ENCODE assay signal across 10 cellular contexts in the genomic region with DNA sequence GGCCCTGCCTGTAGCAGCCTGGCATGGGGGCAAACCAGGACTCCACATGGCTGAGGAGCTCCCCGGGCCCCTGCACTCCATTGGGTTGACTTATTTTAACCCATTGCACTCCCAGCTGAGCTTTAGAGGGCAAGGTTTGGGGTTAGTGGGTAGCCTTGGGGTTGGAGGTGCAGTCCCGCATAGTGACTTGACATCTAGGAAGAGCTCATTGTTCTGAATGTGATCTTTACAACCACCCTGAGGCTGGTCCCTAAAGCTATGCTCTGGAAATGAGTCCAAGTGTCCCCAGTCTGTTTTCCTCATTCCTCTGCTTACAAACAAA. TPM values are rescaled to one million over a fixed set of nuclear protein-coding genes. Genes with fewer than 3 reads are reported as not detected.
A peak's percentile ranks its signal among the peaks of the same experiment; 100 is the strongest.
DNase-seq lines count a peak whose midpoint lies in the region; ATAC-seq and TF ChIP-seq lines count a peak whose summit lies in the region.
"Had no signal": no experiment of that assay in that cellular context is flagged by ENCODE, and none has a peak within 500 bp of the region (broad histone marks: within the 10 kb centered on the region; RNA-seq: fewer than 3 reads in every experiment).

No MANE protein-coding gene starts in this region.

- no peaks in the 10 kb centered on the region for H3K36me3 ChIP-seq in CD4-positive, CD25-positive, alpha-beta regulatory T cell (ENCODE audit: control insufficient read depth, insufficient read depth, low read length)
- H3K36me3 ChIP-seq: brain microvascular endothelial cell had no signal

- H3K4me3 Mint-ChIP-seq in CD4-positive, CD25-positive, alpha-beta regulatory T cell, result no peak overlapping the region
- H3K4me3 Mint-ChIP-seq in activated naive CD8-positive, alpha-beta T cell treated with anti-CD3 and anti-CD28 coated beads, Interleukin-2, amount 50 U/mL, for 24 hours, result peak overlapping the region; percentile 35
- H3K4me3 Mint-ChIP-seq in nephron progenitor cell, result peak overlapping the region; percentile 37

- DNase-seq in CD4-positive, CD25-positive, alpha-beta regulatory T cell, result no peak
- DNase-seq in activated naive CD8-positive, alpha-beta T cell treated with anti-CD3 and anti-CD28 coated beads, Interleukin-2, amount 50 U/mL, for 24 hours, result no peak
- DNase-seq in nephron progenitor cell (no peak), coronary artery (ENCODE audit: low spot score) (no peak), lower leg skin (ENCODE audit: low spot score in 2 of 2) (no peak), HuH-7 (ENCODE audit: low spot score) (no peak), superior temporal gyrus (ENCODE audit: extremely low spot score) (no peak)
- DNase-seq: brain microvascular endothelial cell, NCI-H2171 treated with DMSO at 0.1 percent for 48 hours had no signal

- H3K27me3 Mint-ChIP-seq in CD4-positive, CD25-positive, alpha-beta regulatory T cell, result no peaks in the 10 kb centered on the region
- H3K27me3 Mint-ChIP-seq in activated naive CD8-positive, alpha-beta T cell treated with anti-CD3 and anti-CD28 coated beads, Interleukin-2, amount 50 U/mL, for 24 hours, result no peaks in the 10 kb centered on the region
- H3K27me3 Mint-ChIP-seq in nephron progenitor cell (ENCODE audit: low read depth, poor library complexity), result peaks cover 9% of the 10 kb centered on the region

- peaks cover 0 to 8% (median 3%) of the 10 kb centered on the region in 7 donors for H3K9me3 Mint-ChIP-seq in CD4-positive, CD25-positive, alpha-beta regulatory T cell
- H3K9me3 Mint-ChIP-seq in activated naive CD8-positive, alpha-beta T cell treated with anti-CD3 and anti-CD28 coated beads, Interleukin-2, amount 50 U/mL, for 24 hours, result no peaks in the 10 kb centered on the region
- H3K9me3 Mint-ChIP-seq in nephron progenitor cell, result peaks cover 8% of the 10 kb centered on the region

- intact Hi-C loops in lower leg skin (cut with DNase I; ENCODE audit: low total_unique reads), result no loop called here

- no peak overlapping the region for H3K27ac ChIP-seq in CD4-positive, CD25-positive, alpha-beta regulatory T cell (ENCODE audit: insufficient read depth, low read length, poor library complexity, severe bottlenecking)
- H3K27ac ChIP-seq in coronary artery, result peak overlapping the region in 1 of 2 donors; percentile 9
- H3K27ac ChIP-seq: brain microvascular endothelial cell had no signal

- H3K9me3 ChIP-seq in CD4-positive, CD25-positive, alpha-beta regulatory T cell (ENCODE audit: control insufficient read depth in 2 of 2, low read length in 2 of 2), result peaks cover 0 to 7% of the 10 kb centered on the region in 2 experiments

- ATAC-seq in CD4-positive, CD25-positive, alpha-beta regulatory T cell (ENCODE audit: low read depth in 2 of 2), result no peak
- peak; percentile 16 for ATAC-seq in GM21576 (IDR thresholded peaks at IDR 0.05; ENCODE audit: unreplicated experiment)
- ATAC-seq in activated naive CD8-positive, alpha-beta T cell treated with anti-CD3 and anti-CD28 coated beads, Interleukin-2, amount 50 U/mL, for 24 hours, result peak; percentile 44

- H3K4me1 ChIP-seq in CD4-positive, CD25-positive, alpha-beta regulatory T cell (ENCODE audit: control insufficient read depth, insufficient read depth, low read length, poor library complexity, severe bottlenecking), result peaks cover 9% of the 10 kb centered on the region

- no peaks in the 10 kb centered on the region for H3K36me3 Mint-ChIP-seq in CD4-positive, CD25-positive, alpha-beta regulatory T cell
- no peaks in the 10 kb centered on the region for H3K36me3 Mint-ChIP-seq in activated naive CD8-positive, alpha-beta T cell treated with anti-CD3 and anti-CD28 coated beads, Interleukin-2, amount 50 U/mL, for 24 hours (ENCODE audit: low read depth)
- H3K36me3 Mint-ChIP-seq in nephron progenitor cell (ENCODE audit: low read depth), result no peaks in the 10 kb centered on the region

- H3K27ac Mint-ChIP-seq in CD4-positive, CD25-positive, alpha-beta regulatory T cell, result peak overlapping the region in 2 of 3 donors; percentile 15 to 79
- H3K27ac Mint-ChIP-seq in activated naive CD8-positive, alpha-beta T cell treated with anti-CD3 and anti-CD28 coated beads, Interleukin-2, amount 50 U/mL, for 24 hours, result peak overlapping the region; percentile 97
- peak overlapping the region; percentile 84 for H3K27ac Mint-ChIP-seq in nephron progenitor cell

- WGBS in lower leg skin, 2 donors, result 53 to 59% methylated on average over 2 of the region's 2 CpGs

- no peak for TF ChIP-seq POLR2A in lower leg skin (IDR thresholded peaks at IDR 0.05)

- H3K4me1 Mint-ChIP-seq in CD4-positive, CD25-positive, alpha-beta regulatory T cell, result peaks cover 0 to 26% (median 5%) of the 10 kb centered on the region in 4 donors
- H3K4me1 Mint-ChIP-seq in activated naive CD8-positive, alpha-beta T cell treated with anti-CD3 and anti-CD28 coated beads, Interleukin-2, amount 50 U/mL, for 24 hours, result peaks cover 55% of the 10 kb centered on the region
- peaks cover 46% of the 10 kb centered on the region for H3K4me1 Mint-ChIP-seq in nephron progenitor cell

- H3K4me3 ChIP-seq in CD4-positive, CD25-positive, alpha-beta regulatory T cell (ENCODE audit: low read depth, low read length), result no peak overlapping the region
- no peak overlapping the region for H3K4me3 ChIP-seq in coronary artery
- no peak overlapping the region for H3K4me3 ChIP-seq in lower leg skin (ENCODE audit: low read depth, poor library complexity, severe bottlenecking)

- no peaks in the 10 kb centered on the region for H3K27me3 ChIP-seq in CD4-positive, CD25-positive, alpha-beta regulatory T cell (ENCODE audit: control insufficient read depth, insufficient read depth, low read length)
- H3K27me3 ChIP-seq: brain microvascular endothelial cell had no signal

- no peak for TF ChIP-seq CTCF in nephron progenitor cell (IDR thresholded peaks at IDR 0.05)
- TF ChIP-seq CTCF in coronary artery (IDR thresholded peaks at IDR 0.05), result no peak
- no peak for TF ChIP-seq CTCF in lower leg skin (IDR thresholded peaks at IDR 0.05)

RNA-seq across cellular contexts. Expression of gene NFKBIA, which starts 36.4 kb away (rescaled TPM):
- 1,380 TPM for total RNA-seq in CD4-positive, CD25-positive, alpha-beta regulatory T cell
- 100 to 1,000 TPM; 210 to 290 (median 243) TPM for polyA plus RNA-seq in CD4-positive, CD25-positive, alpha-beta regulatory T cell
- total RNA-seq in lower leg skin, result 100 to 1,000 TPM; 431 to 923 (median 565) TPM

Comparison
In these comparisons a context has a peak if more than half of its experiments do, and no peak if none do; other contexts are left out.
1. ATAC-seq: peak in GM21576 (single experiment) and activated naive CD8-positive, alpha-beta T cell treated with anti-CD3 and anti-CD28 coated beads, Interleukin-2, amount 50 U/mL, for 24 hours (single experiment); none in CD4-positive, CD25-positive, alpha-beta regulatory T cell (0 of 2).
2. H3K27ac Mint-ChIP-seq: peak in every context shown above with its lines; median percentile 97 in activated naive CD8-positive, alpha-beta T cell treated with anti-CD3 and anti-CD28 coated beads, Interleukin-2, amount 50 U/mL, for 24 hours; 84 in nephron progenitor cell; 47 in CD4-positive, CD25-positive, alpha-beta regulatory T cell.
3. H3K4me3 Mint-ChIP-seq: peak in activated naive CD8-positive, alpha-beta T cell treated with anti-CD3 and anti-CD28 coated beads, Interleukin-2, amount 50 U/mL, for 24 hours (single experiment) and nephron progenitor cell (single experiment); none in CD4-positive, CD25-positive, alpha-beta regulatory T cell (0 of 4).